17 cellular contexts compared by ENCODE assay signal in the genomic region with DNA sequence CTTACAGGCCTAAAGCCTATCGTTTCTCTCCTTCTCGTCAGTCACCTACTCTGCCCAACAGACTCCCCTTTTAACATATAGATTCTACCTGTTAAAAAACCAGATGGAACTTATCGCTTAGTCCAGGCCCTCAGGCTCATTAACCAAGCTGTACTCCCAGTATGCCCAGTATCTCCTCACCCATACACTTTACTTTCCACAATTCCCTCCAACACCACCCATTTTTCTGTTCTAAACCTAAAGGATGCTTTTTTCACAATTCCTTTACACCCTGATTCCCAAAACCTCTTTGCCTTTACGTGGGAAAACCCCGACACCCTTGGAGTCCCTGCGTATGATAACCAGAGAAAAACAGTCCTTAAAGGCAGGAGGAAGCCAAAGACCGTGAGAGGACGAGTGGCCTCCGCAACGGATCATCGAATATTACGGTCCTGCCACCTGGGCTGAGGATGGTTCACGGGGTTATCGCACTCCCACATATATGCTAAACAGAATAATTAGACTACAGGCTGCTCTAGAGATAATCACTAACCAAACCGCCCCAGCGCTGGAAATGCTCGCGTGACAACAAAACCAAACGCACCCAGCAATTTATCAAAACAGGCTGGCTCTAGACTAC. TPM values are rescaled to one million over a fixed set of nuclear protein-coding genes. Genes with fewer than 3 reads are reported as not detected.
"Had no signal": no experiment of that assay in that cellular context is flagged by ENCODE, and none has a peak within 500 bp of the region (broad histone marks: within the 10 kb centered on the region; RNA-seq: fewer than 3 reads in every experiment).

No MANE protein-coding gene starts in this region.

RNA-seq across cellular contexts. Expression of gene VN1R5, which starts 33.5 kb away (rescaled TPM):
- total RNA-seq: activated CD4-positive, alpha-beta memory T cell treated with anti-CD3 and anti-CD28 coated beads, Interleukin-2, amount 10 ng/mL, durations not matched to agents 7 days and 5 days; activated CD4-positive, alpha-beta T cell treated with anti-CD3 and anti-CD28 coated beads, Interleukin-2, amount 10 ng/mL, durations not matched to agents 7 days and 5 days; activated naive CD4-positive, alpha-beta T cell treated with anti-CD3 and anti-CD28 coated beads for 36 hours; activated naive CD8-positive, alpha-beta T cell treated with anti-CD3 and anti-CD28 coated beads for 36 hours; activated T-helper 1 cell treated with anti-CD3 and anti-CD28 coated beads, Interleukin-12 subunit alpha, Interleukin-12 subunit beta, Interleukin-2, Interleukin-4 antibody, amounts not matched to agents 30 ng/mL and 10 ng/mL and 1 ng/mL, durations not matched to agents 14 hours and 24 hours and 36 hours; activated T-helper 2 cell treated with anti-CD3 and anti-CD28 coated beads, Interferon-gamma antibody, Interleukin-2, Interleukin-4, amounts not matched to agents 10 μg/mL and 5 μg/mL and 100 μg/mL, durations not matched to agents 14 hours and 24 hours and 36 hours; adrenal gland; aorta; breast epithelium; cardiac muscle cell; colonic mucosa; dorsolateral prefrontal cortex; esophagus muscularis mucosa; foreskin keratinocyte; gastrocnemius medialis; T-helper 1 cell treated with Interleukin-12 subunit alpha and Interleukin-12 subunit beta and Interleukin-4 antibody, amounts not matched to agents 30 ng/mL and 1 ng/mL, for 36 hours; WTC11 had no signal
- polyA plus RNA-seq: adrenal gland, aorta, cardiac muscle cell, foreskin keratinocyte had no signal
